In the genomic region with DNA sequence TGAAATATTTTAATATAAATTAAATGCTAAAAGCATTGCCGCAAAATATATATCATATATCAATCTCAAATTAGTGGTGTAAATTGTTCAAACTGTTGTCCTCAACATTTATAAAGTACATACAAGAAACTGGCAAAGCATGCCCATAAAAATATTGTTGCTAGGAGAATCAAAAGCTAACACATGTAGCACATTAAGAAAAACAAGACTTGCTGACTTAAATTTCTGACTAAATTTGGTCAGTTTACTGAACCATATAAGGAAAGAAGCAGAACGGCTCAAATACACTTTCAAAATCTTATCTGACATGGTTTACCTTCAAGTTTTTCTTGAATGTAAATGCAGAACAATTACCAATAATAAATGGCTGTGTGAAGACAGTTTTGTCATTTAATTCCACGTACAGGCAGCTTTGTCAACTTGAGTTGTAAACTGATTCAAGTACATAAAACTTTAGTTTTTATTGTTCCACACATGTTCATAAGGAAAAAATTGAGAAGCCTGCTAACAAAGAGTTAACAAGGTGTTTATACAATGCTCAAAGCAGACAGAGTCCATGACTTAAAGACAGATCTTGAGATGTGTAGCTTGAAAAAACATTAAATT, we compare ENCODE assay signal across 31 cellular contexts. TPM values are rescaled to one million over a fixed set of nuclear protein-coding genes. Genes with fewer than 3 reads are reported as not detected.
DNase-seq lines count a peak whose midpoint lies in the region; ATAC-seq and TF ChIP-seq lines count a peak whose summit lies in the region.
"Had no signal": no experiment of that assay in that cellular context is flagged by ENCODE, and none has a peak within 500 bp of the region (broad histone marks: within the 10 kb centered on the region; RNA-seq: fewer than 3 reads in every experiment).

No MANE protein-coding gene starts in this region.

- no peaks in the 10 kb centered on the region for H3K36me3 ChIP-seq in adipocyte (ENCODE audit: control insufficient read depth, insufficient read depth, low read length, severe bottlenecking)
- H3K36me3 ChIP-seq: brain microvascular endothelial cell, left ventricle myocardium inferior, upper lobe of left lung had no signal

- TF ChIP-seq CTCF in AG10803 (conservative IDR thresholded peaks at IDR 0.05; ENCODE audit: low read length) (no peak), omental fat pad (IDR thresholded peaks at IDR 0.05) (no peak)

- ATAC-seq in omental fat pad (ENCODE audit: low FRiP score) (no peak), GM18868 (IDR thresholded peaks at IDR 0.05; ENCODE audit: unreplicated experiment) (no peak), HG03045 (IDR thresholded peaks at IDR 0.05; ENCODE audit: unreplicated experiment) (no peak)
- ATAC-seq: activated T-cell treated with anti-CD3 and anti-CD28 coated beads, Interleukin-2, amount 50 U/mL, for 72 hours; psoas muscle; Right ventricle myocardium inferior; SK-N-SH treated with all-trans-retinoic acid at 6 μM for 48 hours; stimulated activated effector memory CD8-positive, alpha-beta T cell treated with anti-CD3 and anti-CD28 coated beads, Interleukin-12 subunit alpha, Interleukin-12 subunit beta, amount 100 ng/mL, for 72 hours had no signal

- peaks cover 51% of the 10 kb centered on the region for H3K4me1 ChIP-seq in adipocyte (ENCODE audit: control insufficient read depth, insufficient read depth, low read length)

- no peak overlapping the region for H3K4me3 ChIP-seq in AG10803 (ENCODE audit: low read length)
- peak overlapping the region; percentile 15 for H3K4me3 ChIP-seq in adipocyte (ENCODE audit: low read length)
- H3K4me3 ChIP-seq: left ventricle myocardium inferior, psoas muscle, upper lobe of left lung had no signal

- H3K9me3 ChIP-seq in adipocyte (ENCODE audit: control insufficient read depth, low read length), result no peaks in the 10 kb centered on the region
- H3K9me3 ChIP-seq: left ventricle myocardium inferior, psoas muscle, upper lobe of left lung had no signal

- DNase-seq in AG10803 (ENCODE audit: low read depth) (peak; percentile 55), adipocyte (ENCODE audit: low read depth) (peak; percentile 53), fibroblast of peridontal ligament (ENCODE audit: extremely low read depth) (peak; percentile 70), renal cortical epithelial cell (ENCODE audit: low read depth) (peak; percentile 30), omental fat pad (ENCODE audit: low spot score) (no peak), HuH-7.5 (ENCODE audit: low spot score) (no peak)
- DNase-seq: activated naive CD4-positive, alpha-beta T cell; activated T-cell treated with anti-CD3 and anti-CD28 coated beads, Interleukin-2, amount 50 U/mL, for 72 hours; brain microvascular endothelial cell; Calu3; CD4-positive, CD25-positive, alpha-beta regulatory T cell; DMS79; effector CD8-positive, alpha-beta T cell; GDM1; glutamatergic neuron; GOT3; islet precursor cell; Karpas-422; left ventricle myocardium inferior; mesendoderm; MV-4-11; NCI-H1436 treated with DMSO at 0.1 percent for 48 hours; NCI-H226; NCI-H69; psoas muscle; upper lobe of left lung had no signal

- no peaks in the 10 kb centered on the region for H3K27me3 ChIP-seq in adipocyte (replicated peaks; ENCODE audit: control insufficient read depth, insufficient read depth, low read length)
- H3K27me3 ChIP-seq: brain microvascular endothelial cell, upper lobe of left lung had no signal

- peak overlapping the region; percentile 24 for H3K9ac ChIP-seq in adipocyte (ENCODE audit: low read length)

RNA-seq across cellular contexts. Expression of gene PPP1R12A, which starts 50.4 kb away (rescaled TPM):
- total RNA-seq in renal cortical epithelial cell, result 72.6 and 99.8 TPM in 2 replicates
- total RNA-seq in omental fat pad, result 100 to 1,000 TPM in 1 of 4 donors, 10 to 100 TPM in 3; 49.3 to 153 (median 78.0) TPM

Comparison
In these comparisons a context has a peak if more than half of its experiments do, and no peak if none do; other contexts are left out.
1. DNase-seq: peak in AG10803 (single experiment), adipocyte (single experiment), fibroblast of peridontal ligament (single experiment) and renal cortical epithelial cell (single experiment); none in omental fat pad (single experiment) and HuH-7.5 (single experiment).